Comparison of ENCODE assay signal across 9 cellular contexts in genomic region chr1:88774151-88774556, GRCh38.
DNase-seq lines count a peak whose midpoint lies in the region; ATAC-seq and TF ChIP-seq lines count a peak whose summit lies in the region.
"Had no signal": no experiment of that assay in that cellular context is flagged by ENCODE, and none has a peak within 500 bp of the region (broad histone marks: within the 10 kb centered on the region; RNA-seq: fewer than 3 reads in every experiment).

No MANE protein-coding gene starts in this region.

- DNase-seq in MCF 10A (ENCODE audit: unreplicated experiment): peak; percentile 64
- no peak for DNase-seq in breast epithelium (ENCODE audit: low spot score in 2 of 2)
- DNase-seq in activated T-helper 1 cell treated with anti-CD3 and anti-CD28 coated beads, Interleukin-12 subunit alpha, Interleukin-12 subunit beta, Interleukin-2, Interleukin-4 antibody, amounts not matched to agents 30 ng/mL and 10 ng/mL and 1 ng/mL, durations not matched to agents 14 hours and 24 hours and 36 hours (ENCODE audit: low spot score): no peak
- DNase-seq in islet precursor cell: peak; percentile 97
- no peak for DNase-seq in upper lobe of right lung
- DNase-seq in NCI-H524 (lab: John Stamatoyannopoulos, UW): no peak
- DNase-seq in effector memory CD8-positive, alpha-beta T cell: no peak

- TF ChIP-seq POLR2A in breast epithelium (IDR thresholded peaks at IDR 0.05): no peak

- H3K9me3 ChIP-seq in breast epithelium: no peaks in the 10 kb centered on the region
- H3K9me3 ChIP-seq in upper lobe of right lung: no peaks in the 10 kb centered on the region

- H3K27me3 Mint-ChIP-seq in MCF 10A (ENCODE audit: insufficient read depth, unreplicated experiment): no peaks in the 10 kb centered on the region
- H3K27me3 Mint-ChIP-seq in activated T-helper 1 cell treated with anti-CD3 and anti-CD28 coated beads, Interleukin-12 subunit alpha, Interleukin-12 subunit beta, Interleukin-2, Interleukin-4 antibody, amounts not matched to agents 30 ng/mL and 10 ng/mL and 1 ng/mL, durations not matched to agents 14 hours and 24 hours and 36 hours (ENCODE audit: insufficient read depth): no peaks in the 10 kb centered on the region
- H3K27me3 Mint-ChIP-seq in effector memory CD8-positive, alpha-beta T cell: no peaks in the 10 kb centered on the region

- H3K27me3 ChIP-seq in breast epithelium (no peaks in the 10 kb centered on the region), upper lobe of right lung (no peaks in the 10 kb centered on the region)
- H3K27me3 ChIP-seq: BLaER1 treated with 17β-estradiol and CSF1 and Interleukin-3, amounts not matched to agents 10 nM and 100 nM had no signal

- no peak for TF ChIP-seq CTCF in MCF 10A (IDR thresholded peaks at IDR 0.05; ENCODE audit: unreplicated experiment)
- no peak for TF ChIP-seq CTCF in breast epithelium (IDR thresholded peaks at IDR 0.05)
- TF ChIP-seq CTCF in upper lobe of right lung (IDR thresholded peaks at IDR 0.05): no peak

- H3K4me3 ChIP-seq in breast epithelium (no peak overlapping the region), upper lobe of right lung (no peak overlapping the region)
- H3K4me3 ChIP-seq: BLaER1 treated with 17β-estradiol and CSF1 and Interleukin-3, amounts not matched to agents 10 nM and 100 nM had no signal

- H3K9me3 Mint-ChIP-seq in MCF 10A (ENCODE audit: unreplicated experiment): no peaks in the 10 kb centered on the region
- no peaks in the 10 kb centered on the region for H3K9me3 Mint-ChIP-seq in activated T-helper 1 cell treated with anti-CD3 and anti-CD28 coated beads, Interleukin-12 subunit alpha, Interleukin-12 subunit beta, Interleukin-2, Interleukin-4 antibody, amounts not matched to agents 30 ng/mL and 10 ng/mL and 1 ng/mL, durations not matched to agents 14 hours and 24 hours and 36 hours
- no peaks in the 10 kb centered on the region for H3K9me3 Mint-ChIP-seq in effector memory CD8-positive, alpha-beta T cell

- H3K27ac Mint-ChIP-seq in MCF 10A (ENCODE audit: low read depth, unreplicated experiment): peak overlapping the region; percentile 68
- peak overlapping the region; percentile 73 for H3K27ac Mint-ChIP-seq in activated T-helper 1 cell treated with anti-CD3 and anti-CD28 coated beads, Interleukin-12 subunit alpha, Interleukin-12 subunit beta, Interleukin-2, Interleukin-4 antibody, amounts not matched to agents 30 ng/mL and 10 ng/mL and 1 ng/mL, durations not matched to agents 14 hours and 24 hours and 36 hours
- H3K27ac Mint-ChIP-seq in effector memory CD8-positive, alpha-beta T cell: peak overlapping the region in 1 of 2 donors; percentile 71

- peaks cover 5% of the 10 kb centered on the region for H3K36me3 ChIP-seq in breast epithelium
- H3K36me3 ChIP-seq in upper lobe of right lung: peaks cover 57% of the 10 kb centered on the region

- H3K27ac ChIP-seq in breast epithelium: no peak overlapping the region
- H3K27ac ChIP-seq in upper lobe of right lung: no peak overlapping the region
- H3K27ac ChIP-seq: BLaER1 treated with 17β-estradiol and CSF1 and Interleukin-3, amounts not matched to agents 10 nM and 100 nM had no signal

- H3K36me3 Mint-ChIP-seq in MCF 10A (ENCODE audit: insufficient read depth, unreplicated experiment): peaks cover 60% of the 10 kb centered on the region
- peaks cover 40% of the 10 kb centered on the region for H3K36me3 Mint-ChIP-seq in activated T-helper 1 cell treated with anti-CD3 and anti-CD28 coated beads, Interleukin-12 subunit alpha, Interleukin-12 subunit beta, Interleukin-2, Interleukin-4 antibody, amounts not matched to agents 30 ng/mL and 10 ng/mL and 1 ng/mL, durations not matched to agents 14 hours and 24 hours and 36 hours (ENCODE audit: low read depth)
- peaks cover 52% of the 10 kb centered on the region for H3K36me3 Mint-ChIP-seq in effector memory CD8-positive, alpha-beta T cell (ENCODE audit: insufficient read depth)

- peaks cover 22% of the 10 kb centered on the region for H3K4me1 Mint-ChIP-seq in MCF 10A (ENCODE audit: insufficient read depth, unreplicated experiment)
- peaks cover 23% of the 10 kb centered on the region for H3K4me1 Mint-ChIP-seq in activated T-helper 1 cell treated with anti-CD3 and anti-CD28 coated beads, Interleukin-12 subunit alpha, Interleukin-12 subunit beta, Interleukin-2, Interleukin-4 antibody, amounts not matched to agents 30 ng/mL and 10 ng/mL and 1 ng/mL, durations not matched to agents 14 hours and 24 hours and 36 hours (ENCODE audit: low read depth)
- peaks cover 0 to 15% of the 10 kb centered on the region in 2 donors for H3K4me1 Mint-ChIP-seq in effector memory CD8-positive, alpha-beta T cell (ENCODE audit: low read depth in 2 of 2)

- POLR2A ChIA-PET in MCF 10A (lab: Yijun Ruan, JAX): interaction anchor here (0.7 to 1.2 kb wide), 4 partner anchors 9 to 22 kb away, joined by 3 to 5 read pairs (median 4); no protein-coding TSS in a partner anchor

- H3K4me1 ChIP-seq in breast epithelium (no peaks in the 10 kb centered on the region), upper lobe of right lung (no peaks in the 10 kb centered on the region)
- H3K4me1 ChIP-seq: BLaER1 treated with 17β-estradiol and CSF1 and Interleukin-3, amounts not matched to agents 10 nM and 100 nM had no signal

- CTCF ChIA-PET in MCF 10A (lab: Yijun Ruan, JAX): interaction anchor here (0.9 to 1.5 kb wide), 4 partner anchors 20 to 118 kb away, joined by 3 to 4 read pairs (median 3); no protein-coding TSS in a partner anchor

- BruUV-seq in MCF 10A (replicated peaks; lab: Mats Ljungman, UMichigan): no TSS peak

- no peak overlapping the region for H3K4me3 Mint-ChIP-seq in MCF 10A (ENCODE audit: unreplicated experiment)
- H3K4me3 Mint-ChIP-seq in activated T-helper 1 cell treated with anti-CD3 and anti-CD28 coated beads, Interleukin-12 subunit alpha, Interleukin-12 subunit beta, Interleukin-2, Interleukin-4 antibody, amounts not matched to agents 30 ng/mL and 10 ng/mL and 1 ng/mL, durations not matched to agents 14 hours and 24 hours and 36 hours: no peak overlapping the region
- H3K4me3 Mint-ChIP-seq in effector memory CD8-positive, alpha-beta T cell: no peak overlapping the region

- intact Hi-C loops in MCF 10A (cut with micrococcal nuclease) (no loop called here), breast epithelium (cut with DNase I; ENCODE audit: low total_unique reads) (no loop called here), upper lobe of right lung (cut with DNase I) (no loop called here)
- intact Hi-C loops in activated T-helper 1 cell treated with anti-CD3 and anti-CD28 coated beads, Interleukin-12 subunit alpha, Interleukin-12 subunit beta, Interleukin-2, Interleukin-4 antibody, amounts not matched to agents 30 ng/mL and 10 ng/mL and 1 ng/mL, durations not matched to agents 14 hours and 24 hours and 36 hours (cut with micrococcal nuclease): no loop called here

- peak; percentile 21 for ATAC-seq in upper lobe of right lung
- ATAC-seq in GM19455 (IDR thresholded peaks at IDR 0.05; ENCODE audit: unreplicated experiment): no peak
- ATAC-seq in effector memory CD8-positive, alpha-beta T cell (replicated peaks): no peak

Comparison
In these comparisons a context has a peak if more than half of its experiments do, and no peak if none do; other contexts are left out.
1. DNase-seq: peak in MCF 10A (single experiment) and islet precursor cell (single experiment); none in breast epithelium (0 of 2), activated T-helper 1 cell treated with anti-CD3 and anti-CD28 coated beads, Interleukin-12 subunit alpha, Interleukin-12 subunit beta, Interleukin-2, Interleukin-4 antibody, amounts not matched to agents 30 ng/mL and 10 ng/mL and 1 ng/mL, durations not matched to agents 14 hours and 24 hours and 36 hours (single experiment), upper lobe of right lung (single experiment), NCI-H524 (0 of 2) and effector memory CD8-positive, alpha-beta T cell (0 of 3).